ENCODE assay signal across 8 cellular contexts in the genomic region with DNA sequence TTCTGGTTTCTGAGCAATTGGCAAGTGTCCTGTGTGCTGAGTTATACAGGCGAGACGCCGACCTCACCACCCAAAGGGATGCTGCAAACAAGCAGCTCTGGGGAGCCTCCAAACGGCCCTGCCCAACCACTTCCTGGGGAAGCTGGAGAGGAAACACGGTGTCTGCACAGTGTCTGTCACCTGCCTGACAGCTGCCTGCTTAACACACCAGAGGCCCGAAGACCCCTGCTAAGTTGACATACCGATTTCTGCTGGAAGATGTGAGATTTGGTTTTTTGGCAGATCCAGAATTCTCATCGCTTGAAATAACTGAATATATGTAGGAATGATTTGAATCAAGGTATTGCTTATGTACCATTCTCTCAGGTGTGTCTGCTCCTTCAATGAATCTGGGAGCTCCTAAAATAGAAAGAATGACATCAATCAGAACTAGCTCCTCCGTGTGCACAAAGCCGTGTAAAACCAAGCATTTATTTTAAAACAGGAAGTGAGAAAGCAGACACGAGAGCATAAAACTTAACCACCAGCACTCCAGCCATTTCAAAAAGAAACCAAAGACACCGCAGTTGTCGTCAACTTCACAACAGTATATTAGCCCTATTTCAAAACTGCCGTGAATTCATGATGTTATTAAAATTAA. TPM values are rescaled to one million over a fixed set of nuclear protein-coding genes. Genes with fewer than 3 reads are reported as not detected.
DNase-seq lines count a peak whose midpoint lies in the region; FAIRE-seq and TF ChIP-seq lines count a peak whose summit lies in the region.

No MANE protein-coding gene starts in this region.

- DNase-seq in GM12891 (ENCODE audit: insufficient read length, low spot score) (peak; percentile 31), HFFc6 (peak; percentile 62), NCI-H226 (peak; percentile 40), foreskin fibroblast (peak; percentile 65 to 78), NCI-H774 (lab: John Stamatoyannopoulos, UW) (no peak), NCI-H526 treated with DMSO at 0.1 percent for 48 hours (lab: John Stamatoyannopoulos, UW) (no peak)
- DNase-seq in activated CD8-positive, alpha-beta memory T cell treated with anti-CD3 and anti-CD28 coated beads, Interleukin-2, amount 50 U/mL, for 4 hours: peak; percentile 78
- DNase-seq in stimulated activated CD4-positive, alpha-beta T cell treated with anti-CD3 and anti-CD28 coated beads, Interleukin-1b, Interleukin-23, amount 100 ng/mL, for 1 hour (ENCODE audit: low read depth in 2 of 2): peak; percentile 24 to 75

- TF ChIP-seq CTCF in HFFc6 (IDR thresholded peaks at IDR 0.05) (no peak), foreskin fibroblast (IDR thresholded peaks at IDR 0.05; ENCODE audit: low read depth, low read length) (no peak)

- peak; percentile 92 for FAIRE-seq in GM12891 (lab: Jason Lieb, UNC)

- H3K27ac Mint-ChIP-seq in HFFc6: peak overlapping the region; percentile 62

- no peaks in the 10 kb centered on the region; the same call in 1 of the 2 replicates for H3K27me3 Mint-ChIP-seq in HFFc6 (ENCODE audit: insufficient read depth)

- no peak overlapping the region for H3K4me3 ChIP-seq in foreskin fibroblast (ENCODE audit: low read depth in 1 of 2, low read length in 2 of 2)

- H3K4me3 Mint-ChIP-seq in HFFc6: peak overlapping the region; percentile 72

- peaks cover 4% of the 10 kb centered on the region; the same call in 1 of the 2 replicates for H3K36me3 Mint-ChIP-seq in HFFc6 (ENCODE audit: low read depth)

- no peak for TF ChIP-seq POLR2A in GM12891 (IDR thresholded peaks at IDR 0.05; ENCODE audit: low read depth, low read length)

- no peaks in the 10 kb centered on the region for H3K9me3 Mint-ChIP-seq in HFFc6

- H3K4me1 Mint-ChIP-seq in HFFc6 (ENCODE audit: low read depth): peaks cover 69% of the 10 kb centered on the region

TF ChIP-seq in GM12891, 5 proteins besides CTCF, POLR2A, EP300 and RAD21:
- TF ChIP-seq SPI1 (IDR thresholded peaks at IDR 0.05; ENCODE audit: low read depth, low read length) (peak; percentile 99), PAX5 (IDR thresholded peaks at IDR 0.05; ENCODE audit: insufficient read depth, low read length, severe bottlenecking) (peak; percentile 96), POLR2AphosphoS5 (IDR thresholded peaks at IDR 0.05; ENCODE audit: low read depth, low read length) (no peak), POU2F2 (IDR thresholded peaks at IDR 0.05; ENCODE audit: low read depth, low read length) (no peak)

RNA-seq across cellular contexts. Expression of a gene that starts 27.2 kb away (rescaled TPM):
- polyA plus RNA-seq in GM12891 (2012; ENCODE audit: low read depth, missing spikeins): 0.01 TPM
- total RNA-seq in HFFc6 (2021; fragmentation: NEBNext Ultra II Directional; extraction: Animal tissue kit (Norgen Biotek cat#: 25700)): under 1 TPM; 0.19 to 0.56 (median 0.37) TPM

RNA-seq across cellular contexts. Expression of a gene that starts 41.1 kb away (rescaled TPM):
- not detected for polyA plus RNA-seq in GM12891 (2012; ENCODE audit: low read depth, missing spikeins)
- not detected for total RNA-seq in HFFc6 (2021; fragmentation: NEBNext Ultra II Directional; extraction: Animal tissue kit (Norgen Biotek cat#: 25700))

Comparison
In these comparisons a context has a peak if more than half of its experiments do, and no peak if none do; other contexts are left out.
1. DNase-seq: peak in GM12891 (single experiment), HFFc6 (single experiment), NCI-H226 (single experiment), activated CD8-positive, alpha-beta memory T cell treated with anti-CD3 and anti-CD28 coated beads, Interleukin-2, amount 50 U/mL, for 4 hours (single experiment), foreskin fibroblast (2 of 2) and stimulated activated CD4-positive, alpha-beta T cell treated with anti-CD3 and anti-CD28 coated beads, Interleukin-1b, Interleukin-23, amount 100 ng/mL, for 1 hour (2 of 2); none in NCI-H774 (single experiment) and NCI-H526 treated with DMSO at 0.1 percent for 48 hours (single experiment).